8 cellular contexts compared by ENCODE assay signal in the genomic region with DNA sequence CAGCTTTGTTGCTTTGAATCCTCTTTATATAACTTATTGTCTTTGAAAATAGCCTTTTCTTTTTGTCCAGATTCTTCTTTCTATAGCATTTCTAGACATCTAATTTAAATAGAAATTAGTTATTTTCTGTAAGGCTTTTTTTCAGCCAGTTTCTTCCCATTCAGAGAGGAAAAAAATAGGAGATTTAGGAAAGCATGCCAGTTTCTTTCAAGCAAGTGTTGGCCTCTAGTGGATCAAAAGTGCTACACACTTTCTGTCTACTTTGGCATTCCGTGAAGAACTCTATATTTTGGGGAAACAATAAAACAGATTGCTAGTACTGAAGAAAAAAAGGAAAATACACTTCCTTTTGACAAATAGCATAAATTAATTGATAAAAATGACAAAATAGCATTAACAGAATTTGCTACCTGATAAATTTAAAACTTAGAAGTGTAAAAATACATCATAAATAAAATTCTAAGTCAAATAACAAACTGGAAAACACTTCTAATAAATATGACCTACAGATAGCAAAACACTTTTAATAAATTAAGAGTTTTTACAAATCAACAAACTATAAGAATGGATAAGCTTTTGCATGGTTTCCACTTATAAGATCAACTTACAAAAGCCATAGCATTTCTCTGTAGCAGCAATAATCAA. TPM values are rescaled to one million over a fixed set of nuclear protein-coding genes. Genes with fewer than 3 reads are reported as not detected.
DNase-seq lines count a peak whose midpoint lies in the region; ATAC-seq and TF ChIP-seq lines count a peak whose summit lies in the region.

No MANE protein-coding gene starts in this region.

- TF ChIP-seq EP300 in ovary (IDR thresholded peaks at IDR 0.05) = no peak

- TF ChIP-seq POLR2A in ovary (IDR thresholded peaks at IDR 0.05) = no peak

- intact Hi-C loops in colonic mucosa (cut with DNase I) = loop anchor here (5.0 to 10.0 kb wide), 2 partner anchors 230 to 303 kb away; partner anchors contain the start of gene KMO
- intact Hi-C loops in ovary (cut with DNase I) = loop anchor here (5.0 kb wide), 2 partner anchors 218 to 223 kb away; no protein-coding TSS in a partner anchor

- H3K36me3 ChIP-seq in colonic mucosa (no peaks in the 10 kb centered on the region), ovary (no peaks in the 10 kb centered on the region)

- H3K9ac ChIP-seq in colonic mucosa (ENCODE audit: low read depth in 2 of 2, low read length in 2 of 2) = no peak overlapping the region

- H3K4me1 ChIP-seq in colonic mucosa = no peaks in the 10 kb centered on the region
- no peaks in the 10 kb centered on the region for H3K4me1 ChIP-seq in ovary (ENCODE audit: insufficient read depth)

- peak; percentile 43 for TF ChIP-seq CTCF in colonic mucosa (IDR thresholded peaks at IDR 0.05)
- TF ChIP-seq CTCF in ovary (IDR thresholded peaks at IDR 0.05) = peak; percentile 31 to 51 (median 36)

- no peaks in the 10 kb centered on the region for H3K9me3 ChIP-seq in colonic mucosa
- no peaks in the 10 kb centered on the region for H3K9me3 ChIP-seq in ovary

- ATAC-seq in GM19328 (IDR thresholded peaks at IDR 0.05; ENCODE audit: unreplicated experiment) (no peak), GM21619 (IDR thresholded peaks at IDR 0.05; ENCODE audit: unreplicated experiment) (no peak)

- H3K27me3 ChIP-seq in colonic mucosa (no peaks in the 10 kb centered on the region), ovary (no peaks in the 10 kb centered on the region)

- WGBS in ovary, 3 donors = 0 to 4% (median 0%) methylated on average over 1 of the region's 1 CpG

- peak; percentile 54 for DNase-seq in NCI-H82 (lab: John Stamatoyannopoulos, UW)
- DNase-seq in NCI-H82 treated with DMSO at 0.1 percent for 48 hours (lab: John Stamatoyannopoulos, UW; ENCODE audit: unreplicated experiment) = no peak
- DNase-seq in NCI-H69 (lab: John Stamatoyannopoulos, UW) = peak; percentile 59
- DNase-seq in colonic mucosa = no peak
- DNase-seq in ovary = no peak
- DNase-seq in activated gamma-delta T cell (lab: John Stamatoyannopoulos, UW) = no peak

- H3K4me3 ChIP-seq in colonic mucosa (no peak overlapping the region), ovary (no peak overlapping the region)

- H3K27ac ChIP-seq in colonic mucosa (no peak overlapping the region), ovary (no peak overlapping the region)

RNA-seq across cellular contexts. Expression of gene EXO1, which starts 13.1 kb away (rescaled TPM):
- total RNA-seq in colonic mucosa (10 to 100 TPM in 1 of 2 donors, 1 to 10 TPM in 1; 5.1 to 17.6 TPM), ovary (1 to 10 TPM in 1 of 7 donors, under 1 TPM in 6; 0.12 to 1.3 (median 0.75) TPM)
- polyA plus RNA-seq in ovary = under 1 TPM; 0.15 to 0.52 TPM

Comparison
In these comparisons a context has a peak if more than half of its experiments do, and no peak if none do; other contexts are left out.
1. DNase-seq: peak in NCI-H82 (single experiment) and NCI-H69 (single experiment); none in NCI-H82 treated with DMSO at 0.1 percent for 48 hours (single experiment), colonic mucosa (single experiment), ovary (0 of 5) and activated gamma-delta T cell (single experiment).